ENCODE assay signal across 13 cellular contexts in the genomic region with DNA sequence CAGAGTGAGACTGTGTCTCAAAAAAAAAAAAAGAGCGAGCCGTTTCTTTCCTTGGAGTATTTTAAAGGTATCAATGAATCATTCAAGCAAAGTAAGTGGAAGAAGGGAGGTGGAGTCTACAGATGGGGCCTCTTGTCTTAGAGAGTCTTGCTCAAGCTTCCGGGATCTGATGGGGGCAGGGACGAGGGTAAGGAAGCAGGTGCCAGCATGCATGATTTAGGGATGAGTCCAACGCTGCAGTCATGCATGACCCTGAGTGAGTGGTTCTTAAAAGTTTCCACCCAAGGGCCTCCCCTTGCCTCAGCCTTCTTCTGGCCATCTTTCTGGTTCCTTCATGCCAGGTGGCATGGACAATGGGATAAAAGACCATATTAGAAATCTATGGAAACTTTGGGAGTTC.
A peak's percentile ranks its signal among the peaks of the same experiment; 100 is the strongest.
DNase-seq lines count a peak whose midpoint lies in the region; ATAC-seq, FAIRE-seq and TF ChIP-seq lines count a peak whose summit lies in the region.
"Had no signal": no experiment of that assay in that cellular context is flagged by ENCODE, and none has a peak within 500 bp of the region (broad histone marks: within the 10 kb centered on the region; RNA-seq: fewer than 3 reads in every experiment).

No MANE protein-coding gene starts in this region.

- H3K36me3 ChIP-seq in bronchial epithelial cell (ENCODE audit: control insufficient read depth, insufficient read depth, low read length) (no peaks in the 10 kb centered on the region), mesendoderm (ENCODE audit: control insufficient read depth, insufficient read depth, low read length) (no peaks in the 10 kb centered on the region)

- H3K27ac ChIP-seq in mesendoderm (ENCODE audit: low read depth, low read length), result no peak overlapping the region

- FAIRE-seq in bronchial epithelial cell (lab: Jason Lieb, UNC), result no peak
- FAIRE-seq: TTC549 had no signal

- no peak for ATAC-seq in HG02970 (IDR thresholded peaks at IDR 0.05; ENCODE audit: low FRiP score, unreplicated experiment)
- no peak for ATAC-seq in GM18505 (IDR thresholded peaks at IDR 0.05; ENCODE audit: unreplicated experiment)
- ATAC-seq: stimulated activated naive CD8-positive, alpha-beta T cell treated with anti-CD3 and anti-CD28 coated beads, Interleukin-15, amount 100 ng/mL, for 72 hours had no signal

- H2BK5ac ChIP-seq in mesendoderm (ENCODE audit: low read length), result no peak overlapping the region

- TF ChIP-seq POLR2A in erythroblast (IDR thresholded peaks at IDR 0.05; ENCODE audit: low read length), result no peak
- TF ChIP-seq POLR2A in GM18505 (IDR thresholded peaks at IDR 0.05; ENCODE audit: borderline replicate concordance, extremely low read depth, insufficient read depth, insufficient read length), result no peak

- H2BK120ac ChIP-seq in mesendoderm (ENCODE audit: low read depth, low read length), result no peak overlapping the region

- no peak overlapping the region for H4K8ac ChIP-seq in mesendoderm (ENCODE audit: low read depth, low read length)

- H3K4me3 ChIP-seq in bronchial epithelial cell (ENCODE audit: low read depth, low read length) (no peak overlapping the region), mesendoderm (ENCODE audit: low read length) (no peak overlapping the region)

- no peak overlapping the region for H3K9ac ChIP-seq in mesendoderm (ENCODE audit: low read length)

- DNase-seq in Daoy (ENCODE audit: low read depth), result peak; percentile 51
- peak; percentile 68 to 89 for DNase-seq in NCI-H187 (lab: John Stamatoyannopoulos, UW)
- peak; percentile 99 for DNase-seq in bronchial epithelial cell (ENCODE audit: low read depth)
- no peak for DNase-seq in mesendoderm
- DNase-seq in erythroblast (lab: John Stamatoyannopoulos, UW), result no peak
- DNase-seq in midbrain (lab: John Stamatoyannopoulos, UW), result no peak
- DNase-seq: CD4-positive, alpha-beta memory T cell; hippocampal formation; NCI-H1930; stimulated activated naive CD8-positive, alpha-beta T cell treated with anti-CD3 and anti-CD28 coated beads, Interleukin-15, amount 100 ng/mL, for 72 hours had no signal

- H3K79me2 ChIP-seq in mesendoderm (ENCODE audit: control insufficient read depth, insufficient read depth, low read length), result no peaks in the 10 kb centered on the region

- H3K4me1 ChIP-seq in mesendoderm (ENCODE audit: control insufficient read depth, low read depth, low read length), result peaks cover 16% of the 10 kb centered on the region

- TF ChIP-seq CTCF in bronchial epithelial cell (IDR thresholded peaks at IDR 0.05; ENCODE audit: insufficient read depth, low read length, severe bottlenecking), result no peak

- peak overlapping the region; percentile 9 for H3K23ac ChIP-seq in mesendoderm (ENCODE audit: low read length)

- no peak overlapping the region for H4K5ac ChIP-seq in mesendoderm (ENCODE audit: low read length)

- no peak overlapping the region for H2BK15ac ChIP-seq in mesendoderm (replicated peaks; ENCODE audit: low read depth)

- no peak overlapping the region for H3K18ac ChIP-seq in mesendoderm (ENCODE audit: low read length)

- H2AK5ac ChIP-seq in mesendoderm (ENCODE audit: low read length), result no peak overlapping the region

- no peaks in the 10 kb centered on the region for H3K27me3 ChIP-seq in bronchial epithelial cell (ENCODE audit: control insufficient read depth, insufficient read depth, low read length)
- no peaks in the 10 kb centered on the region for H3K27me3 ChIP-seq in mesendoderm (ENCODE audit: insufficient read depth, low read length, poor library complexity)

- no CpG with 5 or more reads among the region's 5 CpGs for WGBS in mesendoderm (ENCODE audit: extremely low coverage, insufficient coverage, low lambda C conversion rate)

- no peak overlapping the region for H3K4ac ChIP-seq in mesendoderm (ENCODE audit: low read depth, low read length)

- H3K79me1 ChIP-seq in mesendoderm (ENCODE audit: low read length), result peaks cover 7% of the 10 kb centered on the region

- no peak overlapping the region for H3K56ac ChIP-seq in mesendoderm (ENCODE audit: low read length)

- H3K4me2 ChIP-seq in mesendoderm (ENCODE audit: low read length), result no peak overlapping the region

Comparison
In these comparisons a context has a peak if more than half of its experiments do, and no peak if none do; other contexts are left out.
1. DNase-seq: peak in Daoy (single experiment), NCI-H187 (2 of 2) and bronchial epithelial cell (single experiment); none in mesendoderm (single experiment), erythroblast (0 of 2) and midbrain (single experiment).